ENCODE assay signal across 24 cellular contexts in the genomic region with DNA sequence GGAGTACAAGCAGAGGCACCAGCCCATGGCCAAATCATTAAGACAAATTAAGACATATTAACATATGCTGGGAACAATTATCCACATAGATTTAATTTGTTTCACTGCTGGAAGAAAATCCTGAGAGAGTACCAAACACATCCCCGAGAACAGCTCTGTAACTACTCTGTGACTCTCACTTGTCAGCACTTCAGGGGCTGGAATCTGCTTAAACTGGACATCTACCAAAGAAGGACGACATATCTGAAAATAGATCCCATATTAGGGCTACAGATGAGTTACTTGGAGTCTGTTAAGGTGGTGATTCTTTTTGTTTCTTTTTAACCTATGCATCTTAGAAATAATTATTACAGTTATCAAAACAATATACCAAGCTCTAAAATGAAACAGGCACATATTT.
DNase-seq lines count a peak whose midpoint lies in the region; ATAC-seq, FAIRE-seq and TF ChIP-seq lines count a peak whose summit lies in the region.
"Had no signal": no experiment of that assay in that cellular context is flagged by ENCODE, and none has a peak within 500 bp of the region (broad histone marks: within the 10 kb centered on the region; RNA-seq: fewer than 3 reads in every experiment).

No MANE protein-coding gene starts in this region.

- H3K4me3 Mint-ChIP-seq in T-helper 2 cell treated with Interferon-gamma antibody and Interleukin-4, amounts not matched to agents 5 μg/mL and 100 μg/mL, for 36 hours = no peak overlapping the region
- H3K4me3 Mint-ChIP-seq: CD4-positive, CD25-positive, alpha-beta regulatory T cell had no signal

- no peaks in the 10 kb centered on the region for H3K27me3 Mint-ChIP-seq in T-helper 2 cell treated with Interferon-gamma antibody and Interleukin-4, amounts not matched to agents 5 μg/mL and 100 μg/mL, for 36 hours (ENCODE audit: low read depth)
- H3K27me3 Mint-ChIP-seq: CD4-positive, CD25-positive, alpha-beta regulatory T cell had no signal

- no TSS peak for BruUV-seq in GM12878 (replicated peaks; lab: Mats Ljungman, UMichigan)

- H3K9me3 ChIP-seq in GM12878 (replicated peaks; ENCODE audit: control insufficient read depth, insufficient read depth, low read length) = no peaks in the 10 kb centered on the region
- H3K9me3 ChIP-seq in gastroesophageal sphincter = no peaks in the 10 kb centered on the region
- H3K9me3 ChIP-seq in right cardiac atrium (ENCODE audit: control insufficient read depth, low read length) = no peaks in the 10 kb centered on the region
- H3K9me3 ChIP-seq in stomach smooth muscle (ENCODE audit: control insufficient read depth in 2 of 2, low read length in 2 of 2) = peaks cover 0 to 3% of the 10 kb centered on the region in 2 donors
- H3K9me3 ChIP-seq: BLaER1 had no signal

- POLR2A ChIA-PET in GM12878 (lab: Charles Lee) = interaction anchor here (0.6 kb wide), 1 partner anchor 185 kb away, joined by 4 read pairs; no protein-coding TSS in a partner anchor

- TF ChIP-seq POLR2A in GM12878 (IDR thresholded peaks at IDR 0.05; ENCODE audit: low read depth, low read length) (no peak), gastroesophageal sphincter (IDR thresholded peaks at IDR 0.05) (no peak)

- H4K20me1 ChIP-seq in GM12878 (ENCODE audit: control insufficient read depth, insufficient read depth) = no peaks in the 10 kb centered on the region

- H3K79me2 ChIP-seq in GM12878 (ENCODE audit: control insufficient read depth, insufficient read depth, low read length) = no peaks in the 10 kb centered on the region

- no peaks in the 10 kb centered on the region for H3K9me3 Mint-ChIP-seq in T-helper 2 cell treated with Interferon-gamma antibody and Interleukin-4, amounts not matched to agents 5 μg/mL and 100 μg/mL, for 36 hours

- SMC1A ChIA-PET in GM12878 (lab: Charles Lee; ENCODE audit: uncharacterized antibody, unreplicated experiment) = interaction anchor here (0.9 to 3.6 kb wide), 3 partner anchors 9 to 136 kb away, joined by 3 to 21 read pairs (median 8); no protein-coding TSS in a partner anchor

- ATAC-seq in GM12878 = no peak
- no peak for ATAC-seq in gastroesophageal sphincter
- peak; percentile 41 to 76 for ATAC-seq in right cardiac atrium

- H3K4me3 ChIP-seq in GM12878 (no peak overlapping the region), gastroesophageal sphincter (no peak overlapping the region), right cardiac atrium (ENCODE audit: low read length) (no peak overlapping the region), stomach smooth muscle (ENCODE audit: low read length in 2 of 2) (no peak overlapping the region)
- H3K4me3 ChIP-seq: BLaER1, SK-N-MC had no signal

- H3K27ac ChIP-seq in GM12878 (ENCODE audit: control insufficient read depth, insufficient read depth) = peak overlapping the region; percentile 81
- H3K27ac ChIP-seq in gastroesophageal sphincter = peak overlapping the region in 3 of 4 donors; percentile 24 to 48 (median 43)
- H3K27ac ChIP-seq in right cardiac atrium (ENCODE audit: low read length) = no peak overlapping the region
- H3K27ac ChIP-seq in stomach smooth muscle (ENCODE audit: low read length) = peak overlapping the region; percentile 7
- H3K27ac ChIP-seq: BLaER1, HL-60, SK-N-MC had no signal

- FAIRE-seq in GM12878 (lab: Jason Lieb, UNC) = no peak
- FAIRE-seq: A204.1, H1 had no signal

- H3K4me1 Mint-ChIP-seq in T-helper 2 cell treated with Interferon-gamma antibody and Interleukin-4, amounts not matched to agents 5 μg/mL and 100 μg/mL, for 36 hours (ENCODE audit: low read depth) = peaks cover 4% of the 10 kb centered on the region

- H2AFZ ChIP-seq in GM12878 (ENCODE audit: control insufficient read depth, low read depth, low read length) = no peak overlapping the region

- TF ChIP-seq EP300 in GM12878 (IDR thresholded peaks at IDR 0.05; ENCODE audit: borderline replicate concordance in 1 of 2, control insufficient read depth in 1 of 2, low read depth in 2 of 2, low read length in 2 of 2) = no peak
- no peak for TF ChIP-seq EP300 in gastroesophageal sphincter (IDR thresholded peaks at IDR 0.05)

- no peak for DNase-seq in GM12878 (ENCODE audit: low read depth, low spot score)
- no peak for DNase-seq in right cardiac atrium
- DNase-seq in HT-29 (ENCODE audit: low spot score) = no peak
- no peak for DNase-seq in T-helper 2 cell treated with Interferon-gamma antibody and Interleukin-4, amounts not matched to agents 5 μg/mL and 100 μg/mL, for 36 hours (ENCODE audit: low spot score)
- DNase-seq in activated effector memory CD4-positive, alpha-beta T cell treated with anti-CD3 and anti-CD28 coated beads, Interleukin-2, amount 50 U/mL, for 16 hours = no peak
- DNase-seq: CD4-positive, CD25-positive, alpha-beta regulatory T cell; DMS153; DND-41; HCEC 1CT; NCI-H1048; NCI-H1417 treated with DMSO at 0.1 percent for 48 hours; NCI-H1694 treated with DMSO at 0.1 percent for 48 hours; NCI-H2081; NCI-H2227 treated with DMSO at 0.1 percent for 48 hours; NCI-H526 treated with DMSO at 0.1 percent for 48 hours; RPMI8226; SHP77 treated with DMSO at 0.1 percent for 48 hours had no signal

- no peak for TF ChIP-seq RAD21 in GM12878 (IDR thresholded peaks at IDR 0.05; ENCODE audit: insufficient read depth, low read depth, low read length)

- WGBS in GM12878 (ENCODE audit: insufficient coverage, insufficient replicate concordance, low lambda C conversion rate, missing lambda C conversion rate) = 65% methylated on average over 2 of the region's 2 CpGs
- WGBS in gastroesophageal sphincter (ENCODE audit: low coverage in 1 of 2), 2 donors = 28 to 30% methylated on average over 2 of the region's 2 CpGs
- 25% methylated on average over 2 of the region's 2 CpGs for WGBS in right cardiac atrium

- H3K36me3 ChIP-seq in GM12878 (ENCODE audit: control insufficient read depth in 2 of 2, insufficient read depth in 2 of 2, low read length in 1 of 2) (no peaks in the 10 kb centered on the region; a peak in 1 of 4 replicates), gastroesophageal sphincter (no peaks in the 10 kb centered on the region), stomach smooth muscle (ENCODE audit: control insufficient read depth in 2 of 2, insufficient read depth in 2 of 2, low read length in 2 of 2) (no peaks in the 10 kb centered on the region)
- H3K36me3 ChIP-seq: BLaER1 had no signal

- in situ Hi-C loops in GM12878 (cut with MboI) = no loop called here

- H3K36me3 Mint-ChIP-seq in T-helper 2 cell treated with Interferon-gamma antibody and Interleukin-4, amounts not matched to agents 5 μg/mL and 100 μg/mL, for 36 hours (ENCODE audit: low read depth) = no peaks in the 10 kb centered on the region
- H3K36me3 Mint-ChIP-seq: CD4-positive, CD25-positive, alpha-beta regulatory T cell had no signal

- peaks cover 15% of the 10 kb centered on the region for H3K4me1 ChIP-seq in GM12878 (ENCODE audit: control insufficient read depth, insufficient read depth, low read length)
- H3K4me1 ChIP-seq in gastroesophageal sphincter = peaks cover 0 to 9% (median 2%) of the 10 kb centered on the region in 3 donors
- no peaks in the 10 kb centered on the region for H3K4me1 ChIP-seq in right cardiac atrium (ENCODE audit: control insufficient read depth, insufficient read depth, low read length)
- peaks cover 2% of the 10 kb centered on the region for H3K4me1 ChIP-seq in stomach smooth muscle (ENCODE audit: control insufficient read depth, insufficient read depth, low read length)

- intact Hi-C loops in GM12878 (cut with micrococcal nuclease; ENCODE audit: unreplicated experiment) = loop anchor here (2.0 kb wide), 1 partner anchor 66 kb away; no protein-coding TSS in a partner anchor
- intact Hi-C loops in right cardiac atrium (cut with DNase I) = no loop called here

- H3K27ac Mint-ChIP-seq in T-helper 2 cell treated with Interferon-gamma antibody and Interleukin-4, amounts not matched to agents 5 μg/mL and 100 μg/mL, for 36 hours = no peak overlapping the region
- H3K27ac Mint-ChIP-seq: CD4-positive, CD25-positive, alpha-beta regulatory T cell had no signal

- no peaks in the 10 kb centered on the region for H3K27me3 ChIP-seq in GM12878 (replicated peaks in 1 of 2; ENCODE audit: control insufficient read depth in 2 of 2, insufficient read depth in 2 of 2, low read length in 1 of 2)
- no peaks in the 10 kb centered on the region for H3K27me3 ChIP-seq in gastroesophageal sphincter
- no peaks in the 10 kb centered on the region for H3K27me3 ChIP-seq in right cardiac atrium (ENCODE audit: control insufficient read depth, insufficient read depth)
- H3K27me3 ChIP-seq in stomach smooth muscle (ENCODE audit: control insufficient read depth in 1 of 2, insufficient read depth in 2 of 2, low read length in 2 of 2) = no peaks in the 10 kb centered on the region

- no peak overlapping the region for H3K4me2 ChIP-seq in GM12878 (ENCODE audit: control insufficient read depth, insufficient read depth)
- H3K4me2 ChIP-seq: BLaER1 had no signal

- H3K9ac ChIP-seq in GM12878 (ENCODE audit: control insufficient read depth, insufficient read depth, low read length) (no peak overlapping the region), stomach smooth muscle (ENCODE audit: low read length in 2 of 2) (peak overlapping the region in 1 of 2 donors; percentile 43)
- H3K9ac ChIP-seq: BLaER1 had no signal

- CTCF ChIA-PET in GM12878 (lab: Yijun Ruan, JAX) = interaction anchor here (1.0 to 1.9 kb wide), 3 partner anchors 9 to 188 kb away, joined by 3 to 9 read pairs (median 6); no protein-coding TSS in a partner anchor

- TF ChIP-seq CTCF in GM12878 (IDR thresholded peaks at IDR 0.05 in 2 of 3, conservative IDR thresholded peaks at IDR 0.05 in 1 of 3; ENCODE audit: control insufficient read depth in 2 of 3, extremely low read depth in 1 of 3, insufficient read depth in 1 of 3, low read depth in 3 of 3, low read length in 3 of 3) = no peak
- TF ChIP-seq CTCF in gastroesophageal sphincter (IDR thresholded peaks at IDR 0.05) = no peak

- RAD21 ChIA-PET in GM12878 (lab: Charles Lee; ENCODE audit: unreplicated experiment) = no interaction called here

TF ChIP-seq in GM12878, 131 proteins besides CTCF, POLR2A, EP300 and RAD21 (continues in another document):
- TF ChIP-seq HCFC1 (IDR thresholded peaks at IDR 0.05; ENCODE audit: low read length) = no peak
- no peak for TF ChIP-seq ATF7 (IDR thresholded peaks at IDR 0.05; ENCODE audit: low read depth)

Comparison
In these comparisons a context has a peak if more than half of its experiments do, and no peak if none do; other contexts are left out.
1. ATAC-seq: peak in right cardiac atrium (2 of 2); none in GM12878 (single experiment) and gastroesophageal sphincter (single experiment).